In genomic region chr1:27536767-27537166, GRCh38 we compare ENCODE assay signal across 9 cellular contexts. TPM values are rescaled to one million over a fixed set of nuclear protein-coding genes. Genes with fewer than 3 reads are reported as not detected.
DNase-seq lines count a peak whose midpoint lies in the region; ATAC-seq and TF ChIP-seq lines count a peak whose summit lies in the region.
"Had no signal": no experiment of that assay in that cellular context is flagged by ENCODE, and none has a peak within 500 bp of the region (broad histone marks: within the 10 kb centered on the region; RNA-seq: fewer than 3 reads in every experiment).

No MANE protein-coding gene starts in this region.

- intact Hi-C loops in activated T-helper 2 cell treated with anti-CD3 and anti-CD28 coated beads, Interferon-gamma antibody, Interleukin-2, Interleukin-4, amounts not matched to agents 10 μg/mL and 5 μg/mL and 100 μg/mL, durations not matched to agents 14 hours and 24 hours and 36 hours (cut with micrococcal nuclease) = no loop called here

- DNase-seq in D341Med (ENCODE audit: low spot score) = peak; percentile 62
- peak; percentile 79 for DNase-seq in NT2/D1 (ENCODE audit: low read depth, low spot score)
- DNase-seq in fibroblast of pulmonary artery (ENCODE audit: low read depth) = peak; percentile 76
- peak; percentile 97 for DNase-seq in osteoblast (ENCODE audit: insufficient read length, low spot score, missing footprints)
- DNase-seq in activated T-helper 2 cell treated with anti-CD3 and anti-CD28 coated beads, Interferon-gamma antibody, Interleukin-2, Interleukin-4, amounts not matched to agents 10 μg/mL and 5 μg/mL and 100 μg/mL, durations not matched to agents 14 hours and 24 hours and 36 hours (ENCODE audit: low spot score) = no peak
- DNase-seq: activated CD4-positive, CD25-positive, alpha-beta regulatory T cell had no signal

- TF ChIP-seq CTCF in fibroblast of pulmonary artery (IDR thresholded peaks at IDR 0.05; ENCODE audit: low read length, missing control alignments) (no peak), osteoblast (IDR thresholded peaks at IDR 0.05; ENCODE audit: extremely low read depth, low read depth, low read length) (no peak)

- peaks cover 7% of the 10 kb centered on the region for H4K20me1 ChIP-seq in osteoblast (ENCODE audit: insufficient read depth, low read length)

- H3K27me3 Mint-ChIP-seq in activated T-helper 2 cell treated with anti-CD3 and anti-CD28 coated beads, Interferon-gamma antibody, Interleukin-2, Interleukin-4, amounts not matched to agents 10 μg/mL and 5 μg/mL and 100 μg/mL, durations not matched to agents 14 hours and 24 hours and 36 hours (ENCODE audit: low read depth) = no peaks in the 10 kb centered on the region

- H2AFZ ChIP-seq in osteoblast (ENCODE audit: low read length) = no peak overlapping the region

- H3K4me1 Mint-ChIP-seq in activated T-helper 2 cell treated with anti-CD3 and anti-CD28 coated beads, Interferon-gamma antibody, Interleukin-2, Interleukin-4, amounts not matched to agents 10 μg/mL and 5 μg/mL and 100 μg/mL, durations not matched to agents 14 hours and 24 hours and 36 hours (ENCODE audit: low read depth) = peaks cover 11% of the 10 kb centered on the region

- no peaks in the 10 kb centered on the region for H3K9me3 Mint-ChIP-seq in activated T-helper 2 cell treated with anti-CD3 and anti-CD28 coated beads, Interferon-gamma antibody, Interleukin-2, Interleukin-4, amounts not matched to agents 10 μg/mL and 5 μg/mL and 100 μg/mL, durations not matched to agents 14 hours and 24 hours and 36 hours

- H3K4me3 Mint-ChIP-seq in activated T-helper 2 cell treated with anti-CD3 and anti-CD28 coated beads, Interferon-gamma antibody, Interleukin-2, Interleukin-4, amounts not matched to agents 10 μg/mL and 5 μg/mL and 100 μg/mL, durations not matched to agents 14 hours and 24 hours and 36 hours (ENCODE audit: low read depth) = no peak overlapping the region

- H3K36me3 ChIP-seq in NT2/D1 (ENCODE audit: insufficient read depth, insufficient read length, low read length) (peaks cover 43% of the 10 kb centered on the region), osteoblast (ENCODE audit: insufficient read depth, low read length) (peaks cover 22% of the 10 kb centered on the region)

- peaks cover 33% of the 10 kb centered on the region for H3K79me2 ChIP-seq in osteoblast (ENCODE audit: insufficient read depth, low read length)

- H3K9me3 ChIP-seq in NT2/D1 (ENCODE audit: insufficient read depth, low read length) (no peaks in the 10 kb centered on the region), osteoblast (ENCODE audit: low read depth, low read length) (no peaks in the 10 kb centered on the region)

- peaks cover 19% of the 10 kb centered on the region for H3K36me3 Mint-ChIP-seq in activated T-helper 2 cell treated with anti-CD3 and anti-CD28 coated beads, Interferon-gamma antibody, Interleukin-2, Interleukin-4, amounts not matched to agents 10 μg/mL and 5 μg/mL and 100 μg/mL, durations not matched to agents 14 hours and 24 hours and 36 hours (ENCODE audit: low read depth)

- no peak overlapping the region for H3K4me3 ChIP-seq in NT2/D1 (ENCODE audit: insufficient read length, low read depth)
- no peak overlapping the region for H3K4me3 ChIP-seq in fibroblast of pulmonary artery (replicated peaks; ENCODE audit: low read depth, low read length)
- H3K4me3 ChIP-seq in osteoblast (ENCODE audit: insufficient read depth, low read length) = peak overlapping the region; percentile 4

- H3K4me1 ChIP-seq in NT2/D1 (ENCODE audit: insufficient read depth, insufficient read length) (peaks cover 56% of the 10 kb centered on the region), osteoblast (ENCODE audit: insufficient read depth, low read length) (peaks cover 46% of the 10 kb centered on the region)

- H3K9ac ChIP-seq in NT2/D1 (ENCODE audit: insufficient read length, low read depth) = peak overlapping the region; percentile 80

- peak overlapping the region; percentile 94 for H3K27ac ChIP-seq in osteoblast (ENCODE audit: low read depth, low read length)

- H3K4me2 ChIP-seq in osteoblast (ENCODE audit: insufficient read depth, low read length) = peak overlapping the region; percentile 28

- no peak for ATAC-seq in GM19463 (IDR thresholded peaks at IDR 0.05; ENCODE audit: unreplicated experiment)
- ATAC-seq in HG03439 (IDR thresholded peaks at IDR 0.05; ENCODE audit: unreplicated experiment) = no peak
- no peak for ATAC-seq in HG03432 (IDR thresholded peaks at IDR 0.05; ENCODE audit: unreplicated experiment)

- no peaks in the 10 kb centered on the region for H3K27me3 ChIP-seq in NT2/D1 (ENCODE audit: insufficient read depth, insufficient read length)
- no peaks in the 10 kb centered on the region for H3K27me3 ChIP-seq in osteoblast (ENCODE audit: insufficient read depth, low read length)

- H3K27ac Mint-ChIP-seq in activated T-helper 2 cell treated with anti-CD3 and anti-CD28 coated beads, Interferon-gamma antibody, Interleukin-2, Interleukin-4, amounts not matched to agents 10 μg/mL and 5 μg/mL and 100 μg/mL, durations not matched to agents 14 hours and 24 hours and 36 hours = no peak overlapping the region

RNA-seq across cellular contexts. Expression of gene WASF2, which starts 46.8 kb away (rescaled TPM):
- total RNA-seq in osteoblast = 24.5 and 24.6 TPM in 2 replicates
- total RNA-seq in activated T-helper 2 cell treated with anti-CD3 and anti-CD28 coated beads, Interferon-gamma antibody, Interleukin-2, Interleukin-4, amounts not matched to agents 10 μg/mL and 5 μg/mL and 100 μg/mL, durations not matched to agents 14 hours and 24 hours and 36 hours = 125 and 128 TPM in 2 replicates
